17 cellular contexts compared by ENCODE assay signal in genomic region chr3:155281892-155282291, GRCh38. TPM values are rescaled to one million over a fixed set of nuclear protein-coding genes. Genes with fewer than 3 reads are reported as not detected.
DNase-seq lines count a peak whose midpoint lies in the region; TF ChIP-seq lines count a peak whose summit lies in the region.
"Had no signal": no experiment of that assay in that cellular context is flagged by ENCODE, and none has a peak within 500 bp of the region (broad histone marks: within the 10 kb centered on the region; RNA-seq: fewer than 3 reads in every experiment).

No MANE protein-coding gene starts in this region.

- H3K4ac ChIP-seq in mesenchymal stem cell (ENCODE audit: low read depth in 1 of 2, low read length in 2 of 2), result no peak overlapping the region

- H2AFZ ChIP-seq in mesenchymal stem cell (ENCODE audit: low read depth, low read length), result no peak overlapping the region

- H2BK5ac ChIP-seq in mesenchymal stem cell (ENCODE audit: low read depth, low read length, poor library complexity, severe bottlenecking), result no peak overlapping the region

- no peak overlapping the region for H3K4me2 ChIP-seq in mesenchymal stem cell (ENCODE audit: low read length, poor library complexity, severe bottlenecking)

- no peak overlapping the region for H3K23ac ChIP-seq in mesenchymal stem cell (ENCODE audit: low read length in 2 of 2)

- peaks cover 25% of the 10 kb centered on the region for H3K9me3 ChIP-seq in HUES6 (ENCODE audit: control insufficient read depth, insufficient read depth, low read depth, low read length)
- H3K9me3 ChIP-seq in mesenchymal stem cell (ENCODE audit: control insufficient read depth, low read length), result no peaks in the 10 kb centered on the region
- H3K9me3 ChIP-seq: esophagus squamous epithelium, vagina had no signal

- no peak overlapping the region for H2BK120ac ChIP-seq in mesenchymal stem cell (ENCODE audit: low read depth, low read length)

- in situ Hi-C loops in brain microvascular endothelial cell (cut with HindIII; ENCODE audit: low pct_ligation_motif_present, low sequenced_read_pairs), result no loop called here

- no peak overlapping the region for H4K91ac ChIP-seq in mesenchymal stem cell (ENCODE audit: low read length)

- H2BK12ac ChIP-seq in mesenchymal stem cell (ENCODE audit: low read length in 2 of 2), result no peak overlapping the region

- H3K14ac ChIP-seq in mesenchymal stem cell (ENCODE audit: low read length in 2 of 2), result no peak overlapping the region

- H3K27ac ChIP-seq in HUES6 (ENCODE audit: low read depth, low read length) (peak overlapping the region; percentile 57; the same call in 1 of the 2 replicates), mesenchymal stem cell (ENCODE audit: low read length, poor library complexity, severe bottlenecking) (peak overlapping the region; percentile 57), brain microvascular endothelial cell (no peak overlapping the region)
- H3K27ac ChIP-seq: esophagus squamous epithelium, HL-60, SK-N-MC, vagina had no signal

- H3K27me3 ChIP-seq in HUES6 (ENCODE audit: control insufficient read depth, insufficient read depth, low read length) (no peaks in the 10 kb centered on the region), mesenchymal stem cell (ENCODE audit: control insufficient read depth in 1 of 2, insufficient read depth in 1 of 2, low read length in 2 of 2) (no peaks in the 10 kb centered on the region), brain microvascular endothelial cell (replicated peaks) (no peaks in the 10 kb centered on the region)
- H3K27me3 ChIP-seq: esophagus squamous epithelium, vagina had no signal

- DNase-seq in AG09309 (ENCODE audit: low read depth) (peak; percentile 23), cardiac fibroblast (ENCODE audit: low read depth in 2 of 2) (peak; percentile 18 to 20), mesenchymal stem cell (no peak), brain microvascular endothelial cell (no peak), NCI-H2081 treated with DMSO at 0.1 percent for 48 hours (lab: John Stamatoyannopoulos, UW) (no peak), cerebellar nuclear complex (lab: John Stamatoyannopoulos, UW) (no peak)
- no peak for DNase-seq in stimulated activated CD4-positive, alpha-beta T cell treated with anti-CD3 and anti-CD28 coated beads, Interleukin-12 subunit alpha, Interleukin-12 subunit beta, amount 100 ng/mL, for 4 hours
- DNase-seq: activated CD4-positive, alpha-beta T cell treated with anti-CD3 and anti-CD28 coated beads, Interleukin-2, amount 10 ng/mL, durations not matched to agents 24 days and 14 days; activated naive CD4-positive, alpha-beta T cell treated with anti-CD3 and anti-CD28 coated beads, Interleukin-2, amount 10 ng/mL, durations not matched to agents 7 days and 5 days; esophagus squamous epithelium; naive thymus-derived CD8-positive, alpha-beta T cell; NCI-H1436 treated with DMSO at 0.1 percent for 48 hours; stimulated activated naive CD8-positive, alpha-beta T cell treated with anti-CD3 and anti-CD28 coated beads, Interleukin-15, Interleukin-2, amounts not matched to agents 100 U/mL and 50 U/mL, for 24 hours had no signal

- WGBS in mesenchymal stem cell, result 90% methylated on average over 2 of the region's 2 CpGs

- H2AK5ac ChIP-seq in mesenchymal stem cell (ENCODE audit: low read length, severe bottlenecking), result no peak overlapping the region

- peak overlapping the region; percentile 42 for H3K9ac ChIP-seq in HUES6 (ENCODE audit: low read length)
- H3K9ac ChIP-seq in mesenchymal stem cell (ENCODE audit: low read length), result peak overlapping the region; percentile 26

- no peak overlapping the region for H4K8ac ChIP-seq in mesenchymal stem cell (ENCODE audit: low read length)

- no peak overlapping the region for H3K18ac ChIP-seq in mesenchymal stem cell (ENCODE audit: low read depth in 1 of 2, low read length in 2 of 2)

- H3K4me1 ChIP-seq in HUES6 (ENCODE audit: control insufficient read depth, insufficient read depth, low read length) (peaks cover 8% of the 10 kb centered on the region), mesenchymal stem cell (ENCODE audit: control insufficient read depth, insufficient read depth, low read depth, low read length) (peaks cover 3% of the 10 kb centered on the region)
- H3K4me1 ChIP-seq: esophagus squamous epithelium, vagina had no signal

- no peak overlapping the region for H3K4me3 ChIP-seq in AG09309 (ENCODE audit: control insufficient read depth, low read depth, low read length)
- peak overlapping the region; percentile 34; the same call in 1 of the 2 replicates for H3K4me3 ChIP-seq in HUES6 (ENCODE audit: low read depth, low read length)
- no peak overlapping the region for H3K4me3 ChIP-seq in cardiac fibroblast (replicated peaks in 1 of 2; ENCODE audit: low read depth in 2 of 2, low read length in 2 of 2)
- H3K4me3 ChIP-seq in mesenchymal stem cell (ENCODE audit: insufficient read depth in 1 of 2, low read depth in 1 of 2, low read length in 2 of 2), result no peak overlapping the region
- H3K4me3 ChIP-seq in brain microvascular endothelial cell (ENCODE audit: low read depth, low read length), result no peak overlapping the region
- H3K4me3 ChIP-seq: esophagus squamous epithelium, SK-N-MC, vagina had no signal

- TF ChIP-seq CTCF in AG09309 (IDR thresholded peaks at IDR 0.05; ENCODE audit: control insufficient read depth, insufficient read depth, low read depth, low read length, missing control alignments) (no peak), cardiac fibroblast (IDR thresholded peaks at IDR 0.05; ENCODE audit: low read depth, low read length) (no peak), brain microvascular endothelial cell (IDR thresholded peaks at IDR 0.05; ENCODE audit: low read depth, low read length, missing control alignments) (no peak)

- no peak overlapping the region for H2BK15ac ChIP-seq in mesenchymal stem cell (ENCODE audit: low read depth, poor library complexity, severe bottlenecking)

- H3K36me3 ChIP-seq in HUES6 (ENCODE audit: control insufficient read depth, insufficient read depth, low read length), result peaks cover 20% of the 10 kb centered on the region; the same call in 1 of the 2 replicates
- no peaks in the 10 kb centered on the region for H3K36me3 ChIP-seq in mesenchymal stem cell (ENCODE audit: control insufficient read depth in 1 of 2, insufficient read depth in 2 of 2, low read depth in 1 of 2, low read length in 2 of 2)
- no peaks in the 10 kb centered on the region for H3K36me3 ChIP-seq in brain microvascular endothelial cell (replicated peaks)
- H3K36me3 ChIP-seq: esophagus squamous epithelium, vagina had no signal

- H3K79me1 ChIP-seq in mesenchymal stem cell (replicated peaks; ENCODE audit: low read length, poor library complexity, severe bottlenecking), result no peaks in the 10 kb centered on the region

RNA-seq across cellular contexts. Expression of gene STRIT1, which starts 11.6 kb away (rescaled TPM):
- not detected for polyA plus RNA-seq in mesenchymal stem cell (2013, experiment 1 of 2)
- polyA plus RNA-seq in mesenchymal stem cell (2013, experiment 2 of 2), result not detected
- polyA plus RNA-seq: naive thymus-derived CD8-positive, alpha-beta T cell had no signal

Comparison
In these comparisons a context has a peak if more than half of its experiments do, and no peak if none do; other contexts are left out.
1. DNase-seq: peak in AG09309 (single experiment) and cardiac fibroblast (2 of 2); none in mesenchymal stem cell (single experiment), brain microvascular endothelial cell (single experiment), NCI-H2081 treated with DMSO at 0.1 percent for 48 hours (single experiment), cerebellar nuclear complex (0 of 2) and stimulated activated CD4-positive, alpha-beta T cell treated with anti-CD3 and anti-CD28 coated beads, Interleukin-12 subunit alpha, Interleukin-12 subunit beta, amount 100 ng/mL, for 4 hours (single experiment).